Comparison of ENCODE assay signal across 9 cellular contexts in genomic region chr11:14308114-14308896, GRCh38. TPM values are rescaled to one million over a fixed set of nuclear protein-coding genes. Genes with fewer than 3 reads are reported as not detected.
DNase-seq lines count a peak whose midpoint lies in the region; FAIRE-seq and TF ChIP-seq lines count a peak whose summit lies in the region.
"Had no signal": no experiment of that assay in that cellular context is flagged by ENCODE, and none has a peak within 500 bp of the region (broad histone marks: within the 10 kb centered on the region; RNA-seq: fewer than 3 reads in every experiment).

No MANE protein-coding gene starts in this region.

- H3K27ac Mint-ChIP-seq in astrocyte (ENCODE audit: unreplicated experiment), result peak overlapping the region; percentile 29

- H3K27ac ChIP-seq in astrocyte (ENCODE audit: low read depth, low read length) (no peak overlapping the region), suprapubic skin (no peak overlapping the region)
- H3K27ac ChIP-seq: BLaER1 treated with 17β-estradiol and CSF1 and Interleukin-3, amounts not matched to agents 10 nM and 100 nM had no signal

- H3K79me2 ChIP-seq in astrocyte (ENCODE audit: insufficient read depth, low read length), result peaks cover 95% of the 10 kb centered on the region

- H3K9me3 ChIP-seq in astrocyte (ENCODE audit: insufficient read depth, low read depth, low read length), result no peaks in the 10 kb centered on the region
- H3K9me3 ChIP-seq in suprapubic skin, result no peaks in the 10 kb centered on the region
- H3K9me3 ChIP-seq: BLaER1 treated with 17β-estradiol and CSF1 and Interleukin-3, amounts not matched to agents 10 nM and 100 nM had no signal

- H2AFZ ChIP-seq in astrocyte (ENCODE audit: low read depth, low read length), result no peak overlapping the region

- no peak for TF ChIP-seq POLR2A in suprapubic skin (IDR thresholded peaks at IDR 0.05)

- no peaks in the 10 kb centered on the region for H3K27me3 Mint-ChIP-seq in astrocyte (ENCODE audit: low read depth, unreplicated experiment)

- DNase-seq in NCI-H1417 (lab: John Stamatoyannopoulos, UW) (peak in 2 of 3 experiments; percentile 36 to 48), NCI-H1417 treated with DMSO at 0.1 percent for 48 hours (lab: John Stamatoyannopoulos, UW) (no peak), HCEC 1CT (peak; percentile 65), NCI-H1694 (lab: John Stamatoyannopoulos, UW) (peak; percentile 10), astrocyte (ENCODE audit: low read depth) (peak; percentile 36), kidney epithelial cell (ENCODE audit: low read depth) (no peak), superior temporal gyrus (ENCODE audit: extremely low spot score) (no peak), suprapubic skin (ENCODE audit: low spot score in 2 of 2) (no peak)

- WGBS in suprapubic skin, result 37% methylated on average over 5 of the region's 5 CpGs

- TF ChIP-seq CTCF in astrocyte (IDR thresholded peaks at IDR 0.05; ENCODE audit: insufficient read depth, low read depth, low read length) (peak; percentile 72), kidney epithelial cell (IDR thresholded peaks at IDR 0.05; ENCODE audit: insufficient read depth, low read length, poor library complexity, severe bottlenecking) (peak; percentile 71), suprapubic skin (IDR thresholded peaks at IDR 0.05) (peak in 1 of 2 donors; percentile 43)

- no peaks in the 10 kb centered on the region for H3K9me3 Mint-ChIP-seq in astrocyte (ENCODE audit: unreplicated experiment)

- FAIRE-seq in astrocyte (lab: Jason Lieb, UNC), result peak; percentile 13

- H3K36me3 ChIP-seq in astrocyte (ENCODE audit: insufficient read depth, low read length) (no peaks in the 10 kb centered on the region), kidney epithelial cell (ENCODE audit: control insufficient read depth, insufficient read depth, low read length) (no peaks in the 10 kb centered on the region), suprapubic skin (no peaks in the 10 kb centered on the region)
- H3K36me3 ChIP-seq: BLaER1 treated with 17β-estradiol and CSF1 and Interleukin-3, amounts not matched to agents 10 nM and 100 nM had no signal

- no peak overlapping the region for H3K4me3 Mint-ChIP-seq in astrocyte (ENCODE audit: unreplicated experiment)

- no peaks in the 10 kb centered on the region for H3K36me3 Mint-ChIP-seq in astrocyte (ENCODE audit: low read depth, unreplicated experiment)

- H3K4me1 ChIP-seq in astrocyte (ENCODE audit: insufficient read depth, low read length) (peaks cover 18% of the 10 kb centered on the region), suprapubic skin (peaks cover 17% of the 10 kb centered on the region)

- no peak overlapping the region for H3K4me3 ChIP-seq in astrocyte (ENCODE audit: insufficient read depth, low read depth, low read length)
- no peak overlapping the region for H3K4me3 ChIP-seq in kidney epithelial cell (ENCODE audit: low read depth, low read length)
- no peak overlapping the region for H3K4me3 ChIP-seq in suprapubic skin
- H3K4me3 ChIP-seq: BLaER1 treated with 17β-estradiol and CSF1 and Interleukin-3, amounts not matched to agents 10 nM and 100 nM had no signal

- no peak overlapping the region for H3K4me2 ChIP-seq in astrocyte (ENCODE audit: low read length)

- no peak overlapping the region for H3K9ac ChIP-seq in astrocyte (ENCODE audit: low read length)
- H3K9ac ChIP-seq: BLaER1 treated with 17β-estradiol and CSF1 and Interleukin-3, amounts not matched to agents 10 nM and 100 nM had no signal

- H3K4me1 Mint-ChIP-seq in astrocyte (ENCODE audit: low read depth, unreplicated experiment), result peaks cover 37% of the 10 kb centered on the region

- no peaks in the 10 kb centered on the region for H3K27me3 ChIP-seq in astrocyte (ENCODE audit: insufficient read depth, low read length)
- H3K27me3 ChIP-seq in kidney epithelial cell (ENCODE audit: control insufficient read depth, insufficient read depth, low read length), result no peaks in the 10 kb centered on the region
- no peaks in the 10 kb centered on the region for H3K27me3 ChIP-seq in suprapubic skin
- H3K27me3 ChIP-seq: BLaER1 treated with 17β-estradiol and CSF1 and Interleukin-3, amounts not matched to agents 10 nM and 100 nM had no signal

- TF ChIP-seq EP300 in suprapubic skin (IDR thresholded peaks at IDR 0.05), result no peak

- H4K20me1 ChIP-seq in astrocyte (ENCODE audit: insufficient read depth, low read length), result peaks cover 80% of the 10 kb centered on the region

RNA-seq across cellular contexts. Expression of gene RRAS2, which starts 50.7 kb away (rescaled TPM):
- total RNA-seq in astrocyte (120 and 150 TPM in 2 replicates), kidney epithelial cell (102 and 118 TPM in 2 replicates), suprapubic skin (10 to 100 TPM; 24.1 to 28.5 (median 25.5) TPM)

Comparison
In these comparisons a context has a peak if more than half of its experiments do, and no peak if none do; other contexts are left out.
1. DNase-seq: peak in NCI-H1417 (2 of 3), HCEC 1CT (single experiment), NCI-H1694 (single experiment) and astrocyte (single experiment); none in NCI-H1417 treated with DMSO at 0.1 percent for 48 hours (single experiment), kidney epithelial cell (single experiment), superior temporal gyrus (single experiment) and suprapubic skin (0 of 2).